22 cellular contexts compared by ENCODE assay signal in genomic region chr21:39658066-39658465, GRCh38. TPM values are rescaled to one million over a fixed set of nuclear protein-coding genes. Genes with fewer than 3 reads are reported as not detected.
DNase-seq lines count a peak whose midpoint lies in the region; TF ChIP-seq lines count a peak whose summit lies in the region.
"Had no signal": no experiment of that assay in that cellular context is flagged by ENCODE, and none has a peak within 500 bp of the region (broad histone marks: within the 10 kb centered on the region; RNA-seq: fewer than 3 reads in every experiment).

No MANE protein-coding gene starts in this region.

- no peaks in the 10 kb centered on the region for H3K9me2 ChIP-seq in hepatocyte (replicated peaks; ENCODE audit: insufficient read depth)

- no peaks in the 10 kb centered on the region for H3K79me2 ChIP-seq in hepatocyte

- TF ChIP-seq CTCF in colonic mucosa (IDR thresholded peaks at IDR 0.05) (no peak), transverse colon (IDR thresholded peaks at IDR 0.05) (no peak), hepatocyte (IDR thresholded peaks at IDR 0.05; ENCODE audit: poor library complexity) (no peak)

- H3K9ac ChIP-seq in colonic mucosa (ENCODE audit: low read depth in 2 of 2, low read length in 2 of 2) (peak overlapping the region in 1 of 2 donors; percentile 29), mucosa of stomach (ENCODE audit: low read length) (peak overlapping the region; percentile 36)
- H3K9ac ChIP-seq: GM23248 had no signal

- no peaks in the 10 kb centered on the region for H3K9me3 ChIP-seq in colonic mucosa
- no peaks in the 10 kb centered on the region for H3K9me3 ChIP-seq in mucosa of stomach (ENCODE audit: control insufficient read depth, low read length)
- H3K9me3 ChIP-seq in transverse colon, result peaks cover 4 to 5% of the 10 kb centered on the region in 2 donors
- H3K9me3 ChIP-seq in hepatocyte (ENCODE audit: low read depth), result no peaks in the 10 kb centered on the region

- no peak overlapping the region for H3K4me2 ChIP-seq in hepatocyte

- peak overlapping the region; percentile 79 for H3K27ac ChIP-seq in colonic mucosa
- H3K27ac ChIP-seq in transverse colon, result peak overlapping the region; percentile 41 to 71 (median 56)
- H3K27ac ChIP-seq in hepatocyte, result no peak overlapping the region
- H3K27ac ChIP-seq: 22Rv1, GM23248 had no signal

- peaks cover 9% of the 10 kb centered on the region for H3K4me1 ChIP-seq in colonic mucosa
- H3K4me1 ChIP-seq in mucosa of stomach (ENCODE audit: control insufficient read depth, insufficient read depth, low read length), result peaks cover 45% of the 10 kb centered on the region
- H3K4me1 ChIP-seq in transverse colon, result peaks cover 8 to 52% (median 24%) of the 10 kb centered on the region in 4 donors
- H3K4me1 ChIP-seq in hepatocyte (ENCODE audit: insufficient read depth), result peaks cover 17% of the 10 kb centered on the region

- in situ Hi-C loops in transverse colon (cut with MboI; ENCODE audit: low pct_ligation_motif_present in 1 of 4, low pct_unique_long_range_greater_than_20kb in 1 of 4, low sequenced_read_pairs in 3 of 4), result no loop called here
- in situ Hi-C loops in G401 (cut with HindIII; ENCODE audit: low sequenced_read_pairs), result no loop called here

- no peak for TF ChIP-seq POLR2A in transverse colon (IDR thresholded peaks at IDR 0.05)

- WGBS in transverse colon (ENCODE audit: low coverage in 1 of 2), 2 donors, result 71 to 80% methylated on average over 2 of the region's 2 CpGs
- WGBS in hepatocyte (ENCODE audit: low lambda C conversion rate, missing lambda C conversion rate), result 95% methylated on average over 2 of the region's 2 CpGs

- H3K36me3 ChIP-seq in colonic mucosa, result no peaks in the 10 kb centered on the region
- no peaks in the 10 kb centered on the region for H3K36me3 ChIP-seq in mucosa of stomach (ENCODE audit: control insufficient read depth, insufficient read depth, low read length)
- no peaks in the 10 kb centered on the region for H3K36me3 ChIP-seq in transverse colon
- H3K36me3 ChIP-seq in hepatocyte (replicated peaks; ENCODE audit: insufficient read depth, low read depth), result no peaks in the 10 kb centered on the region
- H3K36me3 ChIP-seq: MG63 had no signal

- H3K27me3 ChIP-seq in colonic mucosa (no peaks in the 10 kb centered on the region), mucosa of stomach (ENCODE audit: control insufficient read depth, insufficient read depth, low read length) (no peaks in the 10 kb centered on the region), transverse colon (no peaks in the 10 kb centered on the region), hepatocyte (no peaks in the 10 kb centered on the region)
- H3K27me3 ChIP-seq: MG63 had no signal

- H3K4me3 ChIP-seq in colonic mucosa (peak overlapping the region; percentile 35), mucosa of stomach (ENCODE audit: low read length) (no peak overlapping the region), transverse colon (peak overlapping the region in 1 of 4 donors; percentile 30), hepatocyte (no peak overlapping the region)
- H3K4me3 ChIP-seq: GM23248, MG63 had no signal

- no peak for TF ChIP-seq EP300 in transverse colon (IDR thresholded peaks at IDR 0.05; ENCODE audit: low read depth)

- no peaks in the 10 kb centered on the region for H4K20me1 ChIP-seq in hepatocyte (ENCODE audit: insufficient read depth, poor library complexity, severe bottlenecking)

- DNase-seq in NCI-H2196 (lab: John Stamatoyannopoulos, UW; ENCODE audit: unreplicated experiment) (peak; percentile 18), NCI-H2196 treated with DMSO at 0.1 percent for 48 hours (lab: John Stamatoyannopoulos, UW; ENCODE audit: unreplicated experiment) (no peak), colonic mucosa (no peak), transverse colon (no peak), hepatocyte (ENCODE audit: low spot score) (no peak), activated T-cell treated with anti-CD3 and anti-CD28 coated beads for 4 hours (no peak), G401 (ENCODE audit: low spot score) (no peak)
- DNase-seq: DMS 273 treated with DMSO at 0.1 percent for 48 hours, DND-41, GM23248, Kasumi-1, MG63, NCI-H1048, NCI-H1436, NCI-H1930, NCI-H446, NCI-H526 treated with DMSO at 0.1 percent for 48 hours, OCI-M1, Right ventricle myocardium superior had no signal

- H2AFZ ChIP-seq in hepatocyte, result no peak overlapping the region
- H2AFZ ChIP-seq: GM23248 had no signal

- intact Hi-C loops in colonic mucosa (cut with DNase I) (no loop called here), transverse colon (cut with DNase I; ENCODE audit: low total_unique reads) (no loop called here)

RNA-seq across cellular contexts. Expression of gene B3GALT5, which starts 45.3 kb away (rescaled TPM):
- total RNA-seq in colonic mucosa (100 to 1,000 TPM; 114 to 205 TPM), transverse colon (10 to 100 TPM; 31.4 to 81.9 (median 44.0) TPM), hepatocyte (7.0 and 8.1 TPM in 2 replicates)
- 2.0 and 3.1 TPM in 2 replicates for polyA plus RNA-seq in hepatocyte
- not detected in 2 replicates for total RNA-seq in G401 (2014; rRNA removed; shearing (Covaris generic))
- total RNA-seq: GM23248 had no signal
- polyA plus RNA-seq: CD14-positive monocyte, GM23248 had no signal
